18 cellular contexts compared by ENCODE assay signal in the genomic region with DNA sequence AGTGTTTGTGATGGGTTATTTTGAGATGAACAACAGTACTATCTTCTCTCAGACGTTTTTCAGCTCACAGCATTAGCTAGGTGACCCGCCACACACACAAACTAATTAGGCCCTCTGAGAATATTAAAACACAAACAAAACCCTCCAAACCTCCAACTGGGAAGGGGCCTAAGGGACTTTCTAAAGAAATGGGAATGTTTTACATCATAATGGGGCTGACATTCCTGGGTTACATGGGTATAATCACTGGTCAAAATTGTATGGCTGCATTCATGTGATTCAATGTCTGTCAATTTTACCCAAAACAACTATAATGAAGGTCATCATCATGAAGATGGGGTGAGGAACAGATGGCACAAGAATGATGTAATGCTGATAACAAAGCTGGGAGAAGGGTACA.
"Had no signal": no experiment of that assay in that cellular context is flagged by ENCODE, and none has a peak within 500 bp of the region (broad histone marks: within the 10 kb centered on the region; RNA-seq: fewer than 3 reads in every experiment).

No MANE protein-coding gene starts in this region.

- ATAC-seq: activated naive CD4-positive, alpha-beta T cell treated with anti-CD3 and anti-CD28 coated beads, Interleukin-2, amount 50 U/mL, for 72 hours; body of pancreas; left colon; stimulated activated memory B cell treated with anti-CD40 and anti-IgM and Interleukin-4, amounts not matched to agents 10 μg/mL and 1 μg/mL and 100 μg/mL, for 72 hours had no signal

- H3K4me1 Mint-ChIP-seq: stimulated activated memory B cell treated with anti-CD40 and anti-IgM and Interleukin-4, amounts not matched to agents 10 μg/mL and 1 μg/mL and 100 μg/mL, for 72 hours had no signal

- H3K36me3 ChIP-seq: uterus had no signal

- H3K27me3 Mint-ChIP-seq: stimulated activated memory B cell treated with anti-CD40 and anti-IgM and Interleukin-4, amounts not matched to agents 10 μg/mL and 1 μg/mL and 100 μg/mL, for 72 hours had no signal

- H3K9me3 Mint-ChIP-seq: stimulated activated memory B cell treated with anti-CD40 and anti-IgM and Interleukin-4, amounts not matched to agents 10 μg/mL and 1 μg/mL and 100 μg/mL, for 72 hours had no signal

- DNase-seq: activated CD4-positive, alpha-beta T cell treated with anti-CD3 and anti-CD28 coated beads for 1 hour; activated CD4-positive, alpha-beta T cell treated with anti-CD3 and anti-CD28 coated beads, Interleukin-2, amount 50 U/mL, for 4 hours; activated T-cell treated with anti-CD3 and anti-CD28 coated beads for 4 hours; amniotic stem cell; body of pancreas; central memory CD4-positive, alpha-beta T cell; colonic mucosa; hypothalamus; left colon; T-helper 1 cell; uterus had no signal

- H3K27me3 ChIP-seq: body of pancreas, colonic mucosa, esophagus muscularis mucosa, neutrophil, tibial nerve, uterus had no signal

- H3K9ac ChIP-seq: parathyroid adenoma had no signal

- H3K9me3 ChIP-seq: body of pancreas, colonic mucosa, neutrophil had no signal

- H3K27ac ChIP-seq: body of pancreas, colonic mucosa, esophagus muscularis mucosa, neutrophil, parathyroid adenoma, tibial nerve, uterus had no signal

- H3K4me3 ChIP-seq: body of pancreas, colonic mucosa, esophagus muscularis mucosa, lung, tibial nerve, uterus had no signal

- H3K4me3 Mint-ChIP-seq: stimulated activated memory B cell treated with anti-CD40 and anti-IgM and Interleukin-4, amounts not matched to agents 10 μg/mL and 1 μg/mL and 100 μg/mL, for 72 hours had no signal

- H3K4me1 ChIP-seq: body of pancreas, colonic mucosa, esophagus muscularis mucosa, parathyroid adenoma, uterus had no signal

- H3K27ac Mint-ChIP-seq: activated naive CD4-positive, alpha-beta T cell treated with anti-CD3 and anti-CD28 coated beads, Interleukin-2, amount 50 U/mL, for 72 hours; stimulated activated memory B cell treated with anti-CD40 and anti-IgM and Interleukin-4, amounts not matched to agents 10 μg/mL and 1 μg/mL and 100 μg/mL, for 72 hours had no signal
